18 cellular contexts compared by ENCODE assay signal in the genomic region with DNA sequence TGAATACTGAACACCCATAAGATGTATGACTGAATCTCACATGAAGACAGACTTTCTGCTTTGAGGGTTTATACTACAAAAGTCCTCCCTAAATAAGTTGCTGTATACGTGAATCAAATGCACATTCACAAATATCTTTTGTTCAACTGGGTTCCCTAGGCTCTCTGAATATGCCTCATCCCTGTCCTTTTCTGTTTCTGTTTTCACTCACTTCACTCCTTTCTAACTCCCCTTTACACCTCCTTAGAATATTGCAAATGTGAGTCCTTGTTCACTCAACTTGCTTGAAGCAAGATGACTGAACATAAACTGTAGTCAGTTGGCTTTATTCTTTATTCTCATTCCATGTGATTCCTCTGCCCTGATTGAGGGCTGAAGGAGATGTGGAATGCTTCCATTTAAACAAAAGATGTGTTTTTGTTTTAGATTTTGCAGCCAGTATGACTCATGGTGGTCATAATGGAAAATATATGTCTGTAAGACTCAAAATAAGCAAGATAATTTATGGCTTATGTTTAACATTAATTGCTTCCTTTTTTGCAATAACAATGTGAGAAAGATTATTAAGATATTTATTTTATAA.
A peak's percentile ranks its signal among the peaks of the same experiment; 100 is the strongest.
DNase-seq lines count a peak whose midpoint lies in the region; ATAC-seq lines count a peak whose summit lies in the region.
"Had no signal": no experiment of that assay in that cellular context is flagged by ENCODE, and none has a peak within 500 bp of the region (broad histone marks: within the 10 kb centered on the region; RNA-seq: fewer than 3 reads in every experiment).

No MANE protein-coding gene starts in this region.

- no peak overlapping the region for H3K4me3 Mint-ChIP-seq in activated CD4-positive, alpha-beta T cell treated with anti-CD3 and anti-CD28 coated beads for 36 hours
- H3K4me3 Mint-ChIP-seq: activated naive CD8-positive, alpha-beta T cell treated with anti-CD3 and anti-CD28 coated beads, Interleukin-2, amount 50 U/mL, for 24 hours; CD4-positive, alpha-beta memory T cell had no signal

- intact Hi-C loops in activated CD4-positive, alpha-beta T cell treated with anti-CD3 and anti-CD28 coated beads for 36 hours (cut with DNase I, micrococcal nuclease), result no loop called here

- H3K4me1 Mint-ChIP-seq in activated CD4-positive, alpha-beta T cell treated with anti-CD3 and anti-CD28 coated beads for 36 hours, result peaks cover 2% of the 10 kb centered on the region
- H3K4me1 Mint-ChIP-seq: activated naive CD8-positive, alpha-beta T cell treated with anti-CD3 and anti-CD28 coated beads, Interleukin-2, amount 50 U/mL, for 24 hours had no signal

- POLR2A ChIA-PET in activated CD4-positive, alpha-beta T cell treated with anti-CD3 and anti-CD28 coated beads for 36 hours (lab: Charles Lee), result no interaction called here

- peaks cover 11% of the 10 kb centered on the region for H3K27me3 Mint-ChIP-seq in activated CD4-positive, alpha-beta T cell treated with anti-CD3 and anti-CD28 coated beads for 36 hours

- peak; percentile 39 for ATAC-seq in activated CD4-positive, alpha-beta T cell treated with anti-CD3 and anti-CD28 coated beads for 36 hours
- ATAC-seq: activated naive CD8-positive, alpha-beta T cell treated with anti-CD3 and anti-CD28 coated beads, Interleukin-2, amount 50 U/mL, for 24 hours; left colon had no signal

- H3K27ac Mint-ChIP-seq in activated CD4-positive, alpha-beta T cell treated with anti-CD3 and anti-CD28 coated beads for 36 hours, result no peak overlapping the region
- H3K27ac Mint-ChIP-seq: activated naive CD8-positive, alpha-beta T cell treated with anti-CD3 and anti-CD28 coated beads, Interleukin-2, amount 50 U/mL, for 24 hours; activated T-helper 2 cell treated with anti-CD3 and anti-CD28 coated beads, Interferon-gamma antibody, Interleukin-2, Interleukin-4, amounts not matched to agents 10 μg/mL and 5 μg/mL and 100 μg/mL, durations not matched to agents 14 hours and 24 hours and 36 hours; CD4-positive, alpha-beta memory T cell had no signal

- H3K36me3 Mint-ChIP-seq in activated CD4-positive, alpha-beta T cell treated with anti-CD3 and anti-CD28 coated beads for 36 hours (ENCODE audit: low read depth), result no peaks in the 10 kb centered on the region
- H3K36me3 Mint-ChIP-seq: CD4-positive, alpha-beta memory T cell had no signal

- CTCF ChIA-PET in activated CD4-positive, alpha-beta T cell treated with anti-CD3 and anti-CD28 coated beads for 36 hours (lab: Charles Lee), result no interaction called here

- peaks cover 4% of the 10 kb centered on the region for H3K9me3 Mint-ChIP-seq in activated CD4-positive, alpha-beta T cell treated with anti-CD3 and anti-CD28 coated beads for 36 hours (ENCODE audit: low read depth)
- H3K9me3 Mint-ChIP-seq: activated naive CD8-positive, alpha-beta T cell treated with anti-CD3 and anti-CD28 coated beads, Interleukin-2, amount 50 U/mL, for 24 hours; activated T-helper 2 cell treated with anti-CD3 and anti-CD28 coated beads, Interferon-gamma antibody, Interleukin-2, Interleukin-4, amounts not matched to agents 10 μg/mL and 5 μg/mL and 100 μg/mL, durations not matched to agents 14 hours and 24 hours and 36 hours had no signal

- no peak for DNase-seq in activated CD4-positive, alpha-beta T cell treated with anti-CD3 and anti-CD28 coated beads for 36 hours
- DNase-seq in activated CD4-positive, alpha-beta T cell treated with anti-CD3 and anti-CD28 coated beads for 48 hours, result no peak
- DNase-seq in amniotic epithelial cell (ENCODE audit: low read depth) (peak; percentile 41), fibroblast of the conjunctiva (ENCODE audit: low read depth) (peak; percentile 26), smooth muscle cell of the brain vasculature (ENCODE audit: low read depth, low spot score) (peak; percentile 13), T-helper 9 cell (no peak), SKM-1 (lab: John Stamatoyannopoulos, UW; ENCODE audit: unreplicated experiment) (no peak), glomerular visceral epithelial cell (ENCODE audit: extremely low spot score) (no peak)
- DNase-seq: activated naive CD8-positive, alpha-beta T cell treated with anti-CD3 and anti-CD28 coated beads, Interleukin-2, amount 50 U/mL, for 24 hours; CD4-positive, alpha-beta memory T cell; central memory CD4-positive, alpha-beta T cell; DND-41; left colon; MG63; NCI-H1694 treated with DMSO at 0.1 percent for 48 hours; NK-92 treated with Interleukin-12 subunit alpha and Interleukin-12 subunit beta, amount 100 ng/mL, for 24 hours; Right ventricle myocardium superior had no signal

Comparison
In these comparisons a context has a peak if more than half of its experiments do, and no peak if none do; other contexts are left out.
1. DNase-seq: peak in amniotic epithelial cell (single experiment), fibroblast of the conjunctiva (single experiment) and smooth muscle cell of the brain vasculature (single experiment); none in activated CD4-positive, alpha-beta T cell treated with anti-CD3 and anti-CD28 coated beads for 36 hours (single experiment), activated CD4-positive, alpha-beta T cell treated with anti-CD3 and anti-CD28 coated beads for 48 hours (single experiment), T-helper 9 cell (single experiment), SKM-1 (single experiment) and glomerular visceral epithelial cell (single experiment).